Comparison of ENCODE assay signal across 8 cellular contexts in genomic region chr20:20712474-20713243, GRCh38. TPM values are rescaled to one million over a fixed set of nuclear protein-coding genes. Genes with fewer than 3 reads are reported as not detected.
A peak's percentile ranks its signal among the peaks of the same experiment; 100 is the strongest.
DNase-seq lines count a peak whose midpoint lies in the region; ATAC-seq and TF ChIP-seq lines count a peak whose summit lies in the region.

RALGAPA2 (minus strand) TSS chr20:20712644; CDS start chr20:20712480, 164 bp downstream.

- H3F3A ChIP-seq in SK-N-SH (replicated peaks; ENCODE audit: insufficient read depth): no peaks in the 10 kb centered on the region

- POLR2A ChIA-PET in SK-N-SH (lab: Yijun Ruan, JAX): interaction anchor here (1.3 kb wide), 1 partner anchor 17 kb away, joined by 3 read pairs; no protein-coding TSS in a partner anchor

- H2AFZ ChIP-seq in SK-N-SH (ENCODE audit: low read depth): peak within 1 kb of the TSS; percentile 94

- peak within 1 kb of the TSS; percentile 93 for H3K4me2 ChIP-seq in SK-N-SH

- CTCF ChIA-PET in SK-N-SH (lab: Yijun Ruan, JAX): interaction anchor here (0.6 to 0.8 kb wide), 3 partner anchors 14 to 119 kb away, joined by 3 read pairs; no protein-coding TSS in a partner anchor

- peak within 1 kb of the TSS; percentile 86 to 91 for H3K4me3 ChIP-seq in SK-N-SH (ENCODE audit: low read depth in 2 of 2, low read length in 1 of 2)

- under 1% methylated on average over 13 of the region's 87 CpGs for WGBS in SK-N-SH (ENCODE audit: low lambda C conversion rate)

- no peaks in the 10 kb centered on the region for H3K27me3 ChIP-seq in SK-N-SH (ENCODE audit: insufficient read depth)

- no peak for TF ChIP-seq RAD21 in SK-N-SH (IDR thresholded peaks at IDR 0.05; ENCODE audit: low read length)

- peaks cover 3 to 11% of the 10 kb centered on the region in 2 experiments; a peak in 3 of 4 replicates for H3K4me1 ChIP-seq in SK-N-SH (ENCODE audit: control insufficient read depth in 1 of 2, insufficient read depth in 2 of 2, low read depth in 1 of 2, low read length in 1 of 2)

- no peak for TF ChIP-seq EP300 in SK-N-SH (IDR thresholded peaks at IDR 0.05; ENCODE audit: borderline replicate concordance in 1 of 2, low read depth in 1 of 2, low read length in 1 of 2)

- DNase-seq in GM04503 (ENCODE audit: low read depth): peak; percentile 89
- peak; percentile 95 for DNase-seq in NCI-H1048 (lab: John Stamatoyannopoulos, UW)
- peak; percentile 98 for DNase-seq in SK-N-SH
- DNase-seq in activated naive CD4-positive, alpha-beta T cell treated with anti-CD3 and anti-CD28 coated beads, Interleukin-2, amount 50 U/mL, for 16 hours: peak; percentile 96
- peak; percentile 96 for DNase-seq in germinal center (ENCODE audit: low spot score)
- DNase-seq in non-pigmented ciliary epithelial cell (ENCODE audit: low read depth): peak; percentile 90
- peak; percentile 99 for DNase-seq in superior temporal gyrus (ENCODE audit: extremely low spot score)

- no peaks in the 10 kb centered on the region for H3K9me3 ChIP-seq in SK-N-SH

- no peaks in the 10 kb centered on the region for H3K36me3 ChIP-seq in SK-N-SH (replicated peaks in 1 of 2; ENCODE audit: control insufficient read depth in 1 of 2, insufficient read depth in 2 of 2, low read length in 1 of 2)

- no peak for TF ChIP-seq CTCF in SK-N-SH (IDR thresholded peaks at IDR 0.05)

- H3K27ac ChIP-seq in SK-N-SH (ENCODE audit: low read depth in 2 of 2, low read length in 1 of 2): peak within 1 kb of the TSS; percentile 58 to 89; a peak in 3 of 4 replicates

- H3K9me2 ChIP-seq in SK-N-SH: no peaks in the 10 kb centered on the region

- H3K9ac ChIP-seq in SK-N-SH: peak within 1 kb of the TSS; percentile 48

- no peaks in the 10 kb centered on the region for H4K20me1 ChIP-seq in SK-N-SH (ENCODE audit: insufficient read depth)

- H3K79me2 ChIP-seq in SK-N-SH (ENCODE audit: insufficient read depth): no peaks in the 10 kb centered on the region

- ATAC-seq in HG02571 (IDR thresholded peaks at IDR 0.05; ENCODE audit: unreplicated experiment): peak; percentile 98

TF ChIP-seq in SK-N-SH, 30 proteins besides CTCF, POLR2A, EP300 and RAD21:
- TF ChIP-seq RFX5 (IDR thresholded peaks at IDR 0.05; ENCODE audit: low read length) (no peak), NFIC (IDR thresholded peaks at IDR 0.05; ENCODE audit: borderline replicate concordance) (no peak), JUND (IDR thresholded peaks at IDR 0.05) (no peak), USF2 (IDR thresholded peaks at IDR 0.05; ENCODE audit: borderline replicate concordance, low read depth, low read length) (0 out of 2 replicates have a peak, but pooled peaks have one; percentile 22), IRF3 (IDR thresholded peaks at IDR 0.05; ENCODE audit: low read depth, low read length) (no peak), SMC3 (IDR thresholded peaks at IDR 0.05; ENCODE audit: low read depth, low read length) (no peak), CHD2 (IDR thresholded peaks at IDR 0.05; ENCODE audit: low read length, partially characterized antibody) (peak; percentile 84), MEF2A (IDR thresholded peaks at IDR 0.05; ENCODE audit: borderline replicate concordance, low read depth) (no peak), USF1 (IDR thresholded peaks at IDR 0.05; ENCODE audit: borderline replicate concordance, low read depth) (peak; percentile 84), TAF1 (IDR thresholded peaks at IDR 0.05; ENCODE audit: borderline replicate concordance, low read depth, low read length) (no peak), GABPA (IDR thresholded peaks at IDR 0.05; ENCODE audit: low read depth) (peak; percentile 50), MXI1 (IDR thresholded peaks at IDR 0.05; ENCODE audit: low read depth, low read length) (peak; percentile 17; the same call in 1 of the 2 replicates), RXRA (IDR thresholded peaks at IDR 0.05; ENCODE audit: borderline replicate concordance, low read depth) (no peak), POLR2AphosphoS5 (IDR thresholded peaks at IDR 0.05; ENCODE audit: low read depth, low read length) (no peak), ELF1 (IDR thresholded peaks at IDR 0.05) (no peak), TEAD4 (IDR thresholded peaks at IDR 0.05; ENCODE audit: borderline replicate concordance, insufficient read depth) (no peak), NRF1 (IDR thresholded peaks at IDR 0.05; ENCODE audit: low read depth, low read length) (peak; percentile 72)

RNA-seq across cellular contexts. Expression of gene RALGAPA2, which starts in this region (rescaled TPM):
- 1.0 and 1.5 TPM in 2 replicates for polyA plus RNA-seq in SK-N-SH (2012; rRNA removed)
- polyA plus RNA-seq in SK-N-SH (2012; cell fraction: cytosol; rRNA removed): 1.0 and 1.3 TPM in 2 replicates
- polyA plus RNA-seq in SK-N-SH (2012; cell fraction: nucleus; rRNA removed): 2.9 and 3.8 TPM in 2 replicates

Comparison
In these comparisons a context has a peak if more than half of its experiments do, and no peak if none do; other contexts are left out.
1. Peak in every context shown above with its lines: DNase-seq, ATAC-seq, H3K4me3 ChIP-seq and H3K27ac ChIP-seq.